Comparison of ENCODE assay signal across 10 cellular contexts in the genomic region with DNA sequence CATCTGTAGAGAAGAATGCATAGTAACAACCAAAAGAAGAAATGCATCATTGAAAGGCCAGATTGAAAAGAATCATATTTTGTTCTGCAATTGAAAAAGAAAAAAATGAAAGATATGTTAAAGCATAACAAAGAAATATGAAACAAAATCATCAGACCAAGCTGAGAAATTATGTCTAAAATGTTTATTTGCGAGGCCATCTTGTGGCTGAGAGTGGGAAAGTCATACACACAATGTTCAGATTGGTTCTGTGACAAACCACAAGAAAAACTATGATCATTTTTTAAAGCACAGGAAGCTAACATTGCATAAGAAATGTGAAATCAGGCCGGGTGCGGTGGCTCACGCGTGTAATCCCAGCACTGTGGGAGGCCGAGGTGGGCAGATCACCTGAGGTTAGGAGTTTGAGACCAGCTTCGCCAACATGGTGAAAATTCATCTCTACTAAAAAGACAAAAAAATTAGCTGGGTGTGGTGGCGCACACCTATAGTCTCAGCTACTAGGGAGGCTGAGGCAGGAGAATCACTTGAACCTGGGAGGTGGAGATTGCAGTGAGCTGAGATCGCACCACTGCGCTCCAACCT. TPM values are rescaled to one million over a fixed set of nuclear protein-coding genes. Genes with fewer than 3 reads are reported as not detected.
A peak's percentile ranks its signal among the peaks of the same experiment; 100 is the strongest.
DNase-seq lines count a peak whose midpoint lies in the region; ATAC-seq, FAIRE-seq and TF ChIP-seq lines count a peak whose summit lies in the region.
"Had no signal": no experiment of that assay in that cellular context is flagged by ENCODE, and none has a peak within 500 bp of the region (broad histone marks: within the 10 kb centered on the region; RNA-seq: fewer than 3 reads in every experiment).

No MANE protein-coding gene starts in this region.

- H3K4me1 ChIP-seq in prostate gland (replicated peaks) (no peaks in the 10 kb centered on the region), small intestine (ENCODE audit: control insufficient read depth in 2 of 2, insufficient read depth in 1 of 2, low read depth in 1 of 2, low read length in 1 of 2) (no peaks in the 10 kb centered on the region)

- intact Hi-C loops in prostate gland (cut with DNase I): no loop called here

- H3K27ac ChIP-seq in prostate gland (no peak overlapping the region), small intestine (ENCODE audit: low read depth in 1 of 2, low read length in 1 of 2) (no peak overlapping the region)

- DNase-seq in NCI-H2227 (lab: John Stamatoyannopoulos, UW; ENCODE audit: unreplicated experiment): peak; percentile 3
- no peak for DNase-seq in NCI-H2227 treated with DMSO at 0.1 percent for 48 hours (lab: John Stamatoyannopoulos, UW)
- peak; percentile 14 for DNase-seq in M059J (ENCODE audit: low read depth)
- DNase-seq in dermis blood vessel endothelial cell: peak; percentile 46
- no peak for DNase-seq in prostate gland (ENCODE audit: low spot score)
- DNase-seq in hypothalamus (lab: John Stamatoyannopoulos, UW): no peak
- no peak for DNase-seq in small intestine
- DNase-seq: activated CD4-positive, alpha-beta memory T cell treated with anti-CD3 and anti-CD28 coated beads for 36 hours; CD8-positive, alpha-beta T cell had no signal

- H3K27me3 ChIP-seq in prostate gland (replicated peaks; ENCODE audit: insufficient read depth): no peaks in the 10 kb centered on the region
- H3K27me3 ChIP-seq in small intestine (ENCODE audit: control insufficient read depth in 2 of 2, insufficient read depth in 2 of 2, low read length in 2 of 2): peaks cover 0 to 4% of the 10 kb centered on the region in 2 donors

- TF ChIP-seq POLR2A in prostate gland (IDR thresholded peaks at IDR 0.05): no peak

- TF ChIP-seq CTCF in prostate gland (IDR thresholded peaks at IDR 0.05): peak in 3 of 4 experiments; percentile 9 to 45 (median 37)

- no peak for ATAC-seq in GM19351 (IDR thresholded peaks at IDR 0.05; ENCODE audit: unreplicated experiment)
- ATAC-seq: CD8-positive, alpha-beta T cell had no signal

- H3K9me3 ChIP-seq in prostate gland (no peaks in the 10 kb centered on the region), small intestine (ENCODE audit: control insufficient read depth, low read depth) (no peaks in the 10 kb centered on the region)

- H3K36me3 ChIP-seq in prostate gland (no peaks in the 10 kb centered on the region), small intestine (ENCODE audit: control insufficient read depth in 2 of 2, insufficient read depth in 2 of 2, low read length in 2 of 2) (no peaks in the 10 kb centered on the region)

- no peak for FAIRE-seq in small intestine (lab: Jason Lieb, UNC)

- whole genome bisulfite sequencing in prostate gland: 80% methylated on average over 10 of the region's 10 CpGs
- WGBS in small intestine, 3 donors: 71 to 86% (median 71%) methylated on average over 10 of the region's 10 CpGs

- H3K4me3 ChIP-seq in prostate gland (no peak overlapping the region), small intestine (ENCODE audit: low read depth in 1 of 2, low read length in 2 of 2) (no peak overlapping the region)

RNA-seq across cellular contexts. Expression of gene ABCB5, which starts 36.6 kb away (rescaled TPM):
- total RNA-seq in M059J (2014; rRNA removed; shearing (Covaris generic)): not detected in 2 replicates
- total RNA-seq in dermis blood vessel endothelial cell (not detected in 2 replicates), prostate gland (1 to 10 TPM in 1 of 2 donors, not detected in 1; 1.8 TPM)
- not detected for polyA plus RNA-seq in small intestine
- total RNA-seq: activated CD4-positive, alpha-beta memory T cell treated with anti-CD3 and anti-CD28 coated beads for 36 hours; CD8-positive, alpha-beta T cell had no signal

Comparison
In these comparisons a context has a peak if more than half of its experiments do, and no peak if none do; other contexts are left out.
1. DNase-seq: peak in NCI-H2227 (single experiment), M059J (single experiment) and dermis blood vessel endothelial cell (single experiment); none in NCI-H2227 treated with DMSO at 0.1 percent for 48 hours (single experiment), prostate gland (single experiment), hypothalamus (0 of 51) and small intestine (single experiment).